Comparison of ENCODE assay signal across 8 cellular contexts in genomic region chr4:25913851-25914669, GRCh38.
DNase-seq lines count a peak whose midpoint lies in the region; ATAC-seq and TF ChIP-seq lines count a peak whose summit lies in the region.

TSS of gene SMIM20 (plus strand) at chr4:25914220. CDS start at chr4:25914314, 94 bp downstream.

- TF ChIP-seq CTCF in AG09319 (IDR thresholded peaks at IDR 0.05; ENCODE audit: low read depth, low read length): no peak

- DNase-seq in AG09319 (ENCODE audit: extremely low read depth, low read depth) (peak; percentile 74), NCI-H2227 treated with DMSO at 0.1 percent for 48 hours (lab: John Stamatoyannopoulos, UW) (peak; percentile 74), islet precursor cell (peak; percentile 96)
- peak; percentile 82 for DNase-seq in activated CD4-positive, CD25-positive, alpha-beta regulatory T cell treated with anti-CD3 and anti-CD28 coated beads, Interleukin-2, amount 50 U/mL, for 16 hours (ENCODE audit: low read depth, low spot score)
- DNase-seq in central memory CD4-positive, alpha-beta T cell: peak; percentile 91
- DNase-seq in stimulated activated CD4-positive, alpha-beta T cell treated with anti-CD3 and anti-CD28 coated beads, Interleukin-12 subunit alpha, Interleukin-12 subunit beta, amount 100 ng/mL, for 48 hours (ENCODE audit: low read depth in 2 of 3, low spot score in 1 of 3): peak; percentile 82 to 86 (median 85)

- peak; percentile 93 for ATAC-seq in HG03175 (IDR thresholded peaks at IDR 0.05; ENCODE audit: unreplicated experiment)

- in situ Hi-C loops in GM18951 (cut with MboI; ENCODE audit: low sequenced_read_pairs, unreplicated experiment): no loop called here

- peak; percentile 85 for TF ChIP-seq POLR2A in GM18951 (IDR thresholded peaks at IDR 0.05; ENCODE audit: extremely low read depth, insufficient read depth, insufficient read length)

Comparison
In these comparisons a context has a peak if more than half of its experiments do, and no peak if none do; other contexts are left out.
1. Peak in every context shown above with its lines: DNase-seq and ATAC-seq.